23 cellular contexts compared by ENCODE assay signal in the genomic region with DNA sequence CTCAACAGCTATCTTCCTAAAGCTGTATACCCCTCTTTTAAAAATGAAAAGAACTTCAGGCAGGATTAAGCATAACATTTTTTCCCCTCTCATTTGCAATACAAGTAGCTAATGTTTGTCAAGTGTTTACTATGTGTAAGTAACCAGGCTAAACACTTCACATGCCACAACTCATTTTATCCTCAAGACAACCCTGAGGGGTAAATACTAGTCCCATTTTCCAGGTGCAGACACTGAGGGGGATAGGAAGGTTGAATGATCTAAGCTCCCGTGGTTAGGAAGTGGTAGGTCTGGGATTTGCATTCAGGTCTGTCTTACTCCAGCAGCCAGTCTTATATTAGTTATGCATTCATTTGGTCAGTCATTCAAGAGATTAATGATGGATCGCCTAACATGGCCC.
"Had no signal": no experiment of that assay in that cellular context is flagged by ENCODE, and none has a peak within 500 bp of the region (broad histone marks: within the 10 kb centered on the region; RNA-seq: fewer than 3 reads in every experiment).

No MANE protein-coding gene starts in this region.

- ATAC-seq: activated CD4-positive, alpha-beta T cell treated with anti-CD3 and anti-CD28 coated beads for 36 hours; activated T-cell treated with anti-CD3 and anti-CD28 coated beads, Interleukin-2, amount 50 U/mL, for 72 hours; T-cell had no signal

- H3K27me3 Mint-ChIP-seq: activated CD4-positive, alpha-beta memory T cell treated with anti-CD3 and anti-CD28 coated beads, Interleukin-2, amount 10 ng/mL, durations not matched to agents 7 days and 5 days; activated CD4-positive, alpha-beta T cell treated with anti-CD3 and anti-CD28 coated beads for 36 hours; activated naive CD4-positive, alpha-beta T cell treated with anti-CD3 and anti-CD28 coated beads, Interleukin-2, amount 10 ng/mL, durations not matched to agents 7 days and 5 days; activated naive CD8-positive, alpha-beta T cell treated with anti-CD3 and anti-CD28 coated beads for 36 hours; T-cell had no signal

- H3K4me3 Mint-ChIP-seq: activated CD4-positive, alpha-beta memory T cell treated with anti-CD3 and anti-CD28 coated beads, Interleukin-2, amount 10 ng/mL, durations not matched to agents 7 days and 5 days; activated CD4-positive, alpha-beta T cell treated with anti-CD3 and anti-CD28 coated beads for 36 hours; activated naive CD4-positive, alpha-beta T cell treated with anti-CD3 and anti-CD28 coated beads, Interleukin-2, amount 10 ng/mL, durations not matched to agents 7 days and 5 days; activated naive CD8-positive, alpha-beta T cell treated with anti-CD3 and anti-CD28 coated beads for 36 hours; activated T-cell treated with anti-CD3 and anti-CD28 coated beads, Interleukin-2, amount 50 U/mL, for 72 hours; T-cell had no signal

- H3K27ac ChIP-seq: VCaP had no signal

- H3K27ac Mint-ChIP-seq: activated CD4-positive, alpha-beta memory T cell treated with anti-CD3 and anti-CD28 coated beads, Interleukin-2, amount 10 ng/mL, durations not matched to agents 7 days and 5 days; activated CD4-positive, alpha-beta T cell treated with anti-CD3 and anti-CD28 coated beads for 36 hours; activated naive CD4-positive, alpha-beta T cell treated with anti-CD3 and anti-CD28 coated beads, Interleukin-2, amount 10 ng/mL, durations not matched to agents 7 days and 5 days; activated naive CD8-positive, alpha-beta T cell treated with anti-CD3 and anti-CD28 coated beads for 36 hours; activated T-cell treated with anti-CD3 and anti-CD28 coated beads, Interleukin-2, amount 50 U/mL, for 72 hours; activated T-helper 2 cell treated with anti-CD3 and anti-CD28 coated beads, Interferon-gamma antibody, Interleukin-2, Interleukin-4, amounts not matched to agents 10 μg/mL and 5 μg/mL and 100 μg/mL, durations not matched to agents 14 hours and 24 hours and 36 hours; T-cell had no signal

- DNase-seq: activated CD4-positive, alpha-beta memory T cell treated with anti-CD3 and anti-CD28 coated beads, Interleukin-2, amount 10 ng/mL, durations not matched to agents 7 days and 5 days; activated CD4-positive, alpha-beta T cell treated with anti-CD3 and anti-CD28 coated beads for 36 hours; activated CD4-positive, alpha-beta T cell treated with anti-CD3 and anti-CD28 coated beads, Interleukin-2, amount 50 U/mL, for 1 hour; activated gamma-delta T cell treated with Interleukin-2 at 50 U/mL for 16 hours; activated naive CD4-positive, alpha-beta T cell treated with anti-CD3 and anti-CD28 coated beads, Interleukin-2, amount 10 ng/mL, durations not matched to agents 7 days and 5 days; activated naive CD8-positive, alpha-beta T cell treated with anti-CD3 and anti-CD28 coated beads for 36 hours; activated T-cell treated with anti-CD3 and anti-CD28 coated beads for 4 hours; activated T-cell treated with anti-CD3 and anti-CD28 coated beads, Interleukin-2, amount 50 U/mL, for 72 hours; KG1; NCI-H1048; NCI-H1417; NCI-H2029; NCI-H2107; NCI-H2171 treated with DMSO at 0.1 percent for 48 hours; NCI-H226; NCI-H510A; NCI-H69; NK-92 treated with Interleukin-12 subunit alpha and Interleukin-12 subunit beta, amount 100 ng/mL, for 24 hours; OCI-M1; SHP77 treated with DMSO at 0.1 percent for 48 hours; T-cell had no signal

- H3K4me1 Mint-ChIP-seq: activated CD4-positive, alpha-beta memory T cell treated with anti-CD3 and anti-CD28 coated beads, Interleukin-2, amount 10 ng/mL, durations not matched to agents 7 days and 5 days; activated naive CD4-positive, alpha-beta T cell treated with anti-CD3 and anti-CD28 coated beads, Interleukin-2, amount 10 ng/mL, durations not matched to agents 7 days and 5 days; activated naive CD8-positive, alpha-beta T cell treated with anti-CD3 and anti-CD28 coated beads for 36 hours had no signal

- H3K9me3 Mint-ChIP-seq: activated CD4-positive, alpha-beta memory T cell treated with anti-CD3 and anti-CD28 coated beads, Interleukin-2, amount 10 ng/mL, durations not matched to agents 7 days and 5 days; activated naive CD4-positive, alpha-beta T cell treated with anti-CD3 and anti-CD28 coated beads, Interleukin-2, amount 10 ng/mL, durations not matched to agents 7 days and 5 days; activated naive CD8-positive, alpha-beta T cell treated with anti-CD3 and anti-CD28 coated beads for 36 hours; activated T-helper 2 cell treated with anti-CD3 and anti-CD28 coated beads, Interferon-gamma antibody, Interleukin-2, Interleukin-4, amounts not matched to agents 10 μg/mL and 5 μg/mL and 100 μg/mL, durations not matched to agents 14 hours and 24 hours and 36 hours had no signal
